In genomic region chr10:29448756-29449592, GRCh38 we compare ENCODE assay signal across 8 cellular contexts.
A peak's percentile ranks its signal among the peaks of the same experiment; 100 is the strongest.
DNase-seq lines count a peak whose midpoint lies in the region; ATAC-seq and TF ChIP-seq lines count a peak whose summit lies in the region.
"Not testable (repeated sequence)": the region's sequence is repeated elsewhere in the genome, so short reads cannot be mapped to it uniquely, and the experiment has no call there.

No MANE protein-coding gene starts in this region.

- not testable (repeated sequence) for H3K27me3 Mint-ChIP-seq in activated T-helper 17 cell treated with anti-CD3 and anti-CD28 coated beads, Interleukin-2, amount 50 U/mL, for 72 hours; stimulated activated naive B cell treated with anti-CD40 and anti-IgM and Interleukin-4, amounts not matched to agents 10 μg/mL and 1 μg/mL and 100 μg/mL, for 72 hours

- H3K4me1 Mint-ChIP-seq in activated T-helper 17 cell treated with anti-CD3 and anti-CD28 coated beads, Interleukin-2, amount 50 U/mL, for 72 hours; stimulated activated naive B cell treated with anti-CD40 and anti-IgM and Interleukin-4, amounts not matched to agents 10 μg/mL and 1 μg/mL and 100 μg/mL, for 72 hours: not testable (repeated sequence)

- H3K4me3 ChIP-seq in Loucy (ENCODE audit: low read length, poor library complexity, severe bottlenecking); SJSA1; fibroblast of pulmonary artery (replicated peaks; ENCODE audit: low read depth, low read length); neural cell (ENCODE audit: low read length): not testable (repeated sequence)

- not testable (repeated sequence) for H4K20me1 ChIP-seq in Loucy (ENCODE audit: insufficient read depth, low read length, poor library complexity, severe bottlenecking); neural cell (ENCODE audit: insufficient read depth)

- not testable (repeated sequence) for H3K9me3 Mint-ChIP-seq in activated T-helper 17 cell treated with anti-CD3 and anti-CD28 coated beads, Interleukin-2, amount 50 U/mL, for 72 hours; stimulated activated naive B cell treated with anti-CD40 and anti-IgM and Interleukin-4, amounts not matched to agents 10 μg/mL and 1 μg/mL and 100 μg/mL, for 72 hours

- not testable (repeated sequence) for TF ChIP-seq EP300 in neural cell (conservative IDR thresholded peaks at IDR 0.05; ENCODE audit: poor library complexity, severe bottlenecking)

- H3K27ac Mint-ChIP-seq in activated T-helper 17 cell treated with anti-CD3 and anti-CD28 coated beads, Interleukin-2, amount 50 U/mL, for 72 hours; stimulated activated naive B cell treated with anti-CD40 and anti-IgM and Interleukin-4, amounts not matched to agents 10 μg/mL and 1 μg/mL and 100 μg/mL, for 72 hours: not testable (repeated sequence)

- not testable (repeated sequence) for H3K9me3 ChIP-seq in Loucy (ENCODE audit: insufficient read depth, low read depth, low read length); SJSA1 (replicated peaks); neural cell (ENCODE audit: low read length)

- not testable (repeated sequence) for H3K79me2 ChIP-seq in Loucy (ENCODE audit: insufficient read depth, low read length); neural cell (replicated peaks; ENCODE audit: insufficient read depth, low read length)

- H3F3A ChIP-seq in Loucy (ENCODE audit: low read depth); neural cell (ENCODE audit: insufficient read depth, low read length, poor library complexity, severe bottlenecking): not testable (repeated sequence)

- H3K9ac ChIP-seq in Loucy (ENCODE audit: low read depth, low read length, poor library complexity, severe bottlenecking); neural cell (ENCODE audit: low read length): not testable (repeated sequence)

- H3K4me3 Mint-ChIP-seq in activated T-helper 17 cell treated with anti-CD3 and anti-CD28 coated beads, Interleukin-2, amount 50 U/mL, for 72 hours: not testable (repeated sequence)
- H3K4me3 Mint-ChIP-seq in stimulated activated naive B cell treated with anti-CD40 and anti-IgM and Interleukin-4, amounts not matched to agents 10 μg/mL and 1 μg/mL and 100 μg/mL, for 72 hours: peak overlapping the region in 1 of 2 donors; percentile 8

- TF ChIP-seq CTCF in Loucy (conservative IDR thresholded peaks at IDR 0.05; ENCODE audit: low read length): peak; percentile 63
- peak; percentile 59 for TF ChIP-seq CTCF in fibroblast of pulmonary artery (IDR thresholded peaks at IDR 0.05; ENCODE audit: low read length, missing control alignments)
- peak; percentile 68 for TF ChIP-seq CTCF in neural cell (IDR thresholded peaks at IDR 0.05; ENCODE audit: poor library complexity, severe bottlenecking)

- H3K36me3 Mint-ChIP-seq in activated T-helper 17 cell treated with anti-CD3 and anti-CD28 coated beads, Interleukin-2, amount 50 U/mL, for 72 hours (ENCODE audit: low read depth); stimulated activated naive B cell treated with anti-CD40 and anti-IgM and Interleukin-4, amounts not matched to agents 10 μg/mL and 1 μg/mL and 100 μg/mL, for 72 hours: not testable (repeated sequence)

- H2AFZ ChIP-seq in Loucy (ENCODE audit: low read length); neural cell (ENCODE audit: low read depth, low read length): not testable (repeated sequence)

- H3K27me3 ChIP-seq in Loucy (ENCODE audit: insufficient read depth, low read length, poor library complexity, severe bottlenecking); SJSA1 (replicated peaks); neural cell (ENCODE audit: insufficient read depth, low read depth, low read length): not testable (repeated sequence)

- H3K27ac ChIP-seq in SJSA1; neural cell (ENCODE audit: low read length): not testable (repeated sequence)

- H3K4me2 ChIP-seq in Loucy (ENCODE audit: low read depth, low read length, poor library complexity, severe bottlenecking); neural cell (ENCODE audit: low read length): not testable (repeated sequence)

- H3K9me2 ChIP-seq in Loucy (replicated peaks; ENCODE audit: low read depth, low read length); neural cell (ENCODE audit: insufficient read depth, low read length): not testable (repeated sequence)

- TF ChIP-seq RAD21 in neural cell (conservative IDR thresholded peaks at IDR 0.05): peak; percentile 45

- ATAC-seq in activated T-helper 17 cell treated with anti-CD3 and anti-CD28 coated beads, Interleukin-2, amount 50 U/mL, for 72 hours (replicated peaks): peak; percentile 84
- peak; percentile 84 to 86 for ATAC-seq in stimulated activated naive B cell treated with anti-CD40 and anti-IgM and Interleukin-4, amounts not matched to agents 10 μg/mL and 1 μg/mL and 100 μg/mL, for 72 hours (replicated peaks)

- not testable (repeated sequence) for H3K36me3 ChIP-seq in Loucy (ENCODE audit: insufficient read depth, low read length); SJSA1; neural cell (ENCODE audit: insufficient read depth, low read length)

- not testable (repeated sequence) for H3K4me1 ChIP-seq in Loucy (ENCODE audit: insufficient read depth, low read length, poor library complexity, severe bottlenecking); SJSA1 (replicated peaks)

- peak; percentile 91 for DNase-seq in ELF-1 (ENCODE audit: low read depth, low spot score)
- peak; percentile 38 for DNase-seq in H4 (ENCODE audit: low spot score)
- peak; percentile 29 to 74 for DNase-seq in SJSA1 (ENCODE audit: low read depth in 1 of 2, low spot score in 2 of 2)
- DNase-seq in fibroblast of pulmonary artery (ENCODE audit: low read depth): peak; percentile 80
- DNase-seq in stimulated activated naive B cell treated with anti-CD40 and anti-IgM and Interleukin-4, amounts not matched to agents 10 μg/mL and 1 μg/mL and 100 μg/mL, for 72 hours: peak; percentile 40

TF ChIP-seq in neural cell, 6 proteins besides CTCF, POLR2A, EP300 and RAD21:
- peak; percentile 63 for TF ChIP-seq SMC3 (conservative IDR thresholded peaks at IDR 0.05; ENCODE audit: poor library complexity)

Comparison
In these comparisons a context has a peak if more than half of its experiments do, and no peak if none do; other contexts are left out.
1. DNase-seq: peak in every context shown above with its lines; median percentile 91 in ELF-1; 80 in fibroblast of pulmonary artery; 52 in SJSA1; 40 in stimulated activated naive B cell treated with anti-CD40 and anti-IgM and Interleukin-4, amounts not matched to agents 10 μg/mL and 1 μg/mL and 100 μg/mL, for 72 hours; 38 in H4.